ENCODE assay signal across 7 cellular contexts in genomic region chr17:46940692-46941404, GRCh38. TPM values are rescaled to one million over a fixed set of nuclear protein-coding genes. Genes with fewer than 3 reads are reported as not detected.
DNase-seq lines count a peak whose midpoint lies in the region; ATAC-seq and TF ChIP-seq lines count a peak whose summit lies in the region.

No MANE protein-coding gene starts in this region.

- H3K9me3 Mint-ChIP-seq in IgD-negative memory B cell (no peaks in the 10 kb centered on the region), natural killer cell (no peaks in the 10 kb centered on the region)

- H2AFZ ChIP-seq in OCI-LY3 (ENCODE audit: low read depth, low read length) = no peak overlapping the region

- intact Hi-C loops in natural killer cell (cut with micrococcal nuclease) = loop anchor here (2.0 to 10.0 kb wide), 2 partner anchors 100 to 674 kb away; no protein-coding TSS in a partner anchor

- peak; percentile 91 for TF ChIP-seq CTCF in GM12875 (IDR thresholded peaks at IDR 0.05; ENCODE audit: borderline replicate concordance, insufficient read depth, low read depth, low read length)
- peak; percentile 72 for TF ChIP-seq CTCF in OCI-LY3 (IDR thresholded peaks at IDR 0.05; ENCODE audit: low read depth, low read length)
- peak; percentile 94 for TF ChIP-seq CTCF in epithelial cell of proximal tubule (conservative IDR thresholded peaks at IDR 0.05; ENCODE audit: low read depth, low read length)
- peak; percentile 58 for TF ChIP-seq CTCF in natural killer cell (IDR thresholded peaks at IDR 0.05)

- H3K4me3 Mint-ChIP-seq in IgD-negative memory B cell (no peak overlapping the region), natural killer cell (no peak overlapping the region)

- H3K36me3 Mint-ChIP-seq in IgD-negative memory B cell (no peaks in the 10 kb centered on the region), natural killer cell (no peaks in the 10 kb centered on the region)

- H3K9ac ChIP-seq in OCI-LY3 (ENCODE audit: low read length) = no peak overlapping the region

- peaks cover 49% of the 10 kb centered on the region for H3K36me3 ChIP-seq in OCI-LY3 (replicated peaks; ENCODE audit: low read depth, low read length)

- peak; percentile 57 for DNase-seq in activated T-cell treated with anti-CD3 and anti-CD28 coated beads for 1 hour (ENCODE audit: low read depth)
- no peak for DNase-seq in epithelial cell of proximal tubule (ENCODE audit: low read depth)
- DNase-seq in natural killer cell = peak; percentile 43
- DNase-seq in stimulated activated naive CD8-positive, alpha-beta T cell treated with anti-CD3 and anti-CD28 coated beads, Interleukin-15, Interleukin-2, amounts not matched to agents 100 U/mL and 50 U/mL, for 24 hours = peak; percentile 75

- H3K27me3 Mint-ChIP-seq in IgD-negative memory B cell (no peaks in the 10 kb centered on the region), natural killer cell (ENCODE audit: low read depth in 2 of 2) (no peaks in the 10 kb centered on the region)

- no peaks in the 10 kb centered on the region for H3K9me3 ChIP-seq in OCI-LY3 (ENCODE audit: insufficient read depth, low read length)

- no peaks in the 10 kb centered on the region for H3K4me1 ChIP-seq in OCI-LY3 (ENCODE audit: low read length)

- H3K27me3 ChIP-seq in OCI-LY3 (ENCODE audit: low read depth, low read length) = no peaks in the 10 kb centered on the region

- no peak overlapping the region for H3K4me2 ChIP-seq in OCI-LY3 (ENCODE audit: low read length)

- H3K4me3 ChIP-seq in GM12875 (ENCODE audit: low read depth, low read length) (no peak overlapping the region), OCI-LY3 (ENCODE audit: low read length) (no peak overlapping the region), epithelial cell of proximal tubule (ENCODE audit: low read depth, low read length) (no peak overlapping the region)

- H4K20me1 ChIP-seq in OCI-LY3 (ENCODE audit: insufficient read depth, low read length) = no peaks in the 10 kb centered on the region

- H3K4me1 Mint-ChIP-seq in IgD-negative memory B cell (peaks cover 3 to 10% (median 9%) of the 10 kb centered on the region in 3 donors), natural killer cell (peaks cover 22 to 27% of the 10 kb centered on the region in 2 donors)

- H3K79me2 ChIP-seq in OCI-LY3 (ENCODE audit: low read length) = no peaks in the 10 kb centered on the region

- peak; percentile 75 to 77 (median 76) for ATAC-seq in natural killer cell
- ATAC-seq in stimulated activated naive CD8-positive, alpha-beta T cell treated with anti-CD3 and anti-CD28 coated beads, Interleukin-15, Interleukin-2, amounts not matched to agents 100 U/mL and 50 U/mL, for 24 hours = peak; percentile 80

- no peak overlapping the region for H3K27ac ChIP-seq in OCI-LY3 (ENCODE audit: low read length)

- H3K27ac Mint-ChIP-seq in IgD-negative memory B cell = peak overlapping the region in 2 of 3 donors; percentile 12 to 63
- peak overlapping the region; percentile 33 to 36 for H3K27ac Mint-ChIP-seq in natural killer cell

RNA-seq across cellular contexts. Expression of gene GOSR2, which starts 17.9 kb away (rescaled TPM):
- 49.2 TPM for polyA plus RNA-seq in IgD-negative memory B cell
- total RNA-seq in epithelial cell of proximal tubule (15.6 and 25.5 TPM in 2 replicates), natural killer cell (10 to 100 TPM; 55.7 to 66.7 (median 59.1) TPM)

RNA-seq across cellular contexts. Expression of gene RPRML, which starts 38.2 kb away (rescaled TPM):
- 0.28 TPM for polyA plus RNA-seq in IgD-negative memory B cell
- total RNA-seq in epithelial cell of proximal tubule = 0.22 TPM in 1 of 2 replicates, not detected in the other
- total RNA-seq in natural killer cell = not detected
